32 cellular contexts compared by ENCODE assay signal in genomic region chr22:45098056-45098455, GRCh38.
"Had no signal": no experiment of that assay in that cellular context is flagged by ENCODE, and none has a peak within 500 bp of the region (broad histone marks: within the 10 kb centered on the region; RNA-seq: fewer than 3 reads in every experiment).

No MANE protein-coding gene starts in this region.

- H3K4me3 Mint-ChIP-seq: activated B cell treated with CpG ODN at 0.5 μM for 24 hours; activated T-helper 1 cell treated with anti-CD3 and anti-CD28 coated beads, Interleukin-12 subunit alpha, Interleukin-12 subunit beta, Interleukin-2, Interleukin-4 antibody, amounts not matched to agents 30 ng/mL and 10 ng/mL and 1 ng/mL, durations not matched to agents 14 hours and 24 hours and 36 hours; brain; IgD-negative memory B cell; T-helper 1 cell treated with Interleukin-12 subunit alpha and Interleukin-12 subunit beta and Interleukin-4 antibody, amounts not matched to agents 30 μg/mL and 1 μg/mL, for 36 hours had no signal

- DNase-seq: activated B cell treated with CpG ODN at 0.5 μM for 24 hours; activated CD4-positive, alpha-beta T cell treated with anti-CD3 and anti-CD28 coated beads, Interleukin-2, amount 50 U/mL, for 1 hour; activated CD4-positive, CD25-positive, alpha-beta regulatory T cell treated with anti-CD3 and anti-CD28 coated beads, Interleukin-2, amount 50 U/mL, for 72 hours; activated CD8-positive, alpha-beta memory T cell treated with anti-CD3 and anti-CD28 coated beads, Interleukin-2, amount 50 U/mL, for 4 hours; activated effector memory CD4-positive, alpha-beta T cell treated with Interleukin-2 at 50 U/mL for 16 hours; activated naive CD4-positive, alpha-beta T cell treated with anti-CD3 and anti-CD28 coated beads, Interleukin-2, amount 50 U/mL, for 16 hours; activated T-cell treated with anti-CD3 and anti-CD28 coated beads for 4 hours; anterior cingulate cortex; caudate nucleus; cerebellar nuclear complex; cortex of kidney; Karpas-422; KBM-7; NCI-H1105; NCI-H1417 treated with DMSO at 0.1 percent for 48 hours; NCI-H1930; NCI-H2081 treated with DMSO at 0.1 percent for 48 hours; NCI-H226; NCI-H446 treated with DMSO at 0.1 percent for 48 hours; NCI-H524; NCI-H69; NCI-H82; PC-3; Peyer's patch; RPMI8226; SHP77 treated with DMSO at 0.1 percent for 48 hours; SK-N-SH; T-helper 9 cell had no signal

- ATAC-seq: PC-3 had no signal

- H3K9me3 Mint-ChIP-seq: activated B cell treated with CpG ODN at 0.5 μM for 24 hours; activated T-helper 1 cell treated with anti-CD3 and anti-CD28 coated beads, Interleukin-12 subunit alpha, Interleukin-12 subunit beta, Interleukin-2, Interleukin-4 antibody, amounts not matched to agents 30 ng/mL and 10 ng/mL and 1 ng/mL, durations not matched to agents 14 hours and 24 hours and 36 hours; IgD-negative memory B cell; T-helper 1 cell treated with Interleukin-12 subunit alpha and Interleukin-12 subunit beta and Interleukin-4 antibody, amounts not matched to agents 30 μg/mL and 1 μg/mL, for 36 hours had no signal

- H3K27ac Mint-ChIP-seq: activated B cell treated with CpG ODN at 0.5 μM for 24 hours; activated T-helper 1 cell treated with anti-CD3 and anti-CD28 coated beads, Interleukin-12 subunit alpha, Interleukin-12 subunit beta, Interleukin-2, Interleukin-4 antibody, amounts not matched to agents 30 ng/mL and 10 ng/mL and 1 ng/mL, durations not matched to agents 14 hours and 24 hours and 36 hours; brain; IgD-negative memory B cell; T-helper 1 cell treated with Interleukin-12 subunit alpha and Interleukin-12 subunit beta and Interleukin-4 antibody, amounts not matched to agents 30 μg/mL and 1 μg/mL, for 36 hours had no signal

- H3K36me3 Mint-ChIP-seq: brain, IgD-negative memory B cell had no signal
